In the genomic region with DNA sequence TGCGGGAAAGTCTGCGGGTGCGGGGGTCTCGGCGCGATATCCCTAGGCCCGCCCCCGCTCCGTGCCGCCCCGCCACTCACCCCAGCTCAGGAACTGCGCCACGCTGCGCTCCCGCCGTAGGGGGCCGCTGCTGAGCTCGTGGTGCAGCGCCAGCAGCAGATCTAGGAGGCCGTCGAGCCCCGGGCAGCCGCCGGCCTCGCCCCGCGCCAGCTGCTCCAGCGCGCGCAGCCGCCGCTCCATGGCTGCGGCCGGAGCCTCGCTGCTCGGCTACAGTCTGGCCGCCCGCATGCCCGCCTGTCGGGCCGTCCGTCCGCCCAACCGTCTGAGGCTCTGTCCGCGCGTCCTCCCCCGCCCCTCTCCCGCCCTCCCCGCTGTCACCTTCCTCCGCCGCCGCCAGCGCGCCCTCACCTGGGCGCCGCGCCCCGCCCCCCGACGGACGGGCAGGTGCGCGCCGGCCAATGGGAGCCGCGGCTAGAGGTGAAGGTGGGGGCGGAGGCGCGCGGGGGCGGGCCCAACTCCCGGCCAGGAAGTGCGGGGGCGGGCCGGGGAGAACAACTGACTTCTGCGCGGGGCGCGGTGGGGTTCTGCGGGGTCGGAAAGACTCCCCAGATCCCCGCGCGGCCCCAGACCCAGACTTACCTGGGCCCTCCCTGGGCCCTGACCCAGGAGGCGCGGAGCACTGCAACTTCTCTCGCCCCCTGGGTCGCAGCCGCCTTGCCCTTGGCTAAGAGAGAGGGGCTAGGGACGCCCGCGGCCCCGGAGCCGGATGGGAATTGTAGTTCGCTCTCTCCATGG, we compare ENCODE assay signal across 1 cellular context.
TF ChIP-seq lines count a peak whose summit lies in the region.

A gene with protein sequence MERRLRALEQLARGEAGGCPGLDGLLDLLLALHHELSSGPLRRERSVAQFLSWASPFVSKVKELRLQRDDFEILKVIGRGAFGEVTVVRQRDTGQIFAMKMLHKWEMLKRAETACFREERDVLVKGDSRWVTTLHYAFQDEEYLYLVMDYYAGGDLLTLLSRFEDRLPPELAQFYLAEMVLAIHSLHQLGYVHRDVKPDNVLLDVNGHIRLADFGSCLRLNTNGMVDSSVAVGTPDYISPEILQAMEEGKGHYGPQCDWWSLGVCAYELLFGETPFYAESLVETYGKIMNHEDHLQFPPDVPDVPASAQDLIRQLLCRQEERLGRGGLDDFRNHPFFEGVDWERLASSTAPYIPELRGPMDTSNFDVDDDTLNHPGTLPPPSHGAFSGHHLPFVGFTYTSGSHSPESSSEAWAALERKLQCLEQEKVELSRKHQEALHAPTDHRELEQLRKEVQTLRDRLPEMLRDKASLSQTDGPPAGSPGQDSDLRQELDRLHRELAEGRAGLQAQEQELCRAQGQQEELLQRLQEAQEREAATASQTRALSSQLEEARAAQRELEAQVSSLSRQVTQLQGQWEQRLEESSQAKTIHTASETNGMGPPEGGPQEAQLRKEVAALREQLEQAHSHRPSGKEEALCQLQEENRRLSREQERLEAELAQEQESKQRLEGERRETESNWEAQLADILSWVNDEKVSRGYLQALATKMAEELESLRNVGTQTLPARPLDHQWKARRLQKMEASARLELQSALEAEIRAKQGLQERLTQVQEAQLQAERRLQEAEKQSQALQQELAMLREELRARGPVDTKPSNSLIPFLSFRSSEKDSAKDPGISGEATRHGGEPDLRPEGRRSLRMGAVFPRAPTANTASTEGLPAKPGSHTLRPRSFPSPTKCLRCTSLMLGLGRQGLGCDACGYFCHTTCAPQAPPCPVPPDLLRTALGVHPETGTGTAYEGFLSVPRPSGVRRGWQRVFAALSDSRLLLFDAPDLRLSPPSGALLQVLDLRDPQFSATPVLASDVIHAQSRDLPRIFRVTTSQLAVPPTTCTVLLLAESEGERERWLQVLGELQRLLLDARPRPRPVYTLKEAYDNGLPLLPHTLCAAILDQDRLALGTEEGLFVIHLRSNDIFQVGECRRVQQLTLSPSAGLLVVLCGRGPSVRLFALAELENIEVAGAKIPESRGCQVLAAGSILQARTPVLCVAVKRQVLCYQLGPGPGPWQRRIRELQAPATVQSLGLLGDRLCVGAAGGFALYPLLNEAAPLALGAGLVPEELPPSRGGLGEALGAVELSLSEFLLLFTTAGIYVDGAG (N-terminal part only) (minus strand): TSS at position 324 of the 795 bp plus-strand sequence. CDS start 84 bp downstream, at position 240.

TF ChIP-seq in K562, 482 proteins besides CTCF, POLR2A, EP300 and RAD21 (continued from another document and continues in another):
- TF ChIP-seq, protein P1, sequence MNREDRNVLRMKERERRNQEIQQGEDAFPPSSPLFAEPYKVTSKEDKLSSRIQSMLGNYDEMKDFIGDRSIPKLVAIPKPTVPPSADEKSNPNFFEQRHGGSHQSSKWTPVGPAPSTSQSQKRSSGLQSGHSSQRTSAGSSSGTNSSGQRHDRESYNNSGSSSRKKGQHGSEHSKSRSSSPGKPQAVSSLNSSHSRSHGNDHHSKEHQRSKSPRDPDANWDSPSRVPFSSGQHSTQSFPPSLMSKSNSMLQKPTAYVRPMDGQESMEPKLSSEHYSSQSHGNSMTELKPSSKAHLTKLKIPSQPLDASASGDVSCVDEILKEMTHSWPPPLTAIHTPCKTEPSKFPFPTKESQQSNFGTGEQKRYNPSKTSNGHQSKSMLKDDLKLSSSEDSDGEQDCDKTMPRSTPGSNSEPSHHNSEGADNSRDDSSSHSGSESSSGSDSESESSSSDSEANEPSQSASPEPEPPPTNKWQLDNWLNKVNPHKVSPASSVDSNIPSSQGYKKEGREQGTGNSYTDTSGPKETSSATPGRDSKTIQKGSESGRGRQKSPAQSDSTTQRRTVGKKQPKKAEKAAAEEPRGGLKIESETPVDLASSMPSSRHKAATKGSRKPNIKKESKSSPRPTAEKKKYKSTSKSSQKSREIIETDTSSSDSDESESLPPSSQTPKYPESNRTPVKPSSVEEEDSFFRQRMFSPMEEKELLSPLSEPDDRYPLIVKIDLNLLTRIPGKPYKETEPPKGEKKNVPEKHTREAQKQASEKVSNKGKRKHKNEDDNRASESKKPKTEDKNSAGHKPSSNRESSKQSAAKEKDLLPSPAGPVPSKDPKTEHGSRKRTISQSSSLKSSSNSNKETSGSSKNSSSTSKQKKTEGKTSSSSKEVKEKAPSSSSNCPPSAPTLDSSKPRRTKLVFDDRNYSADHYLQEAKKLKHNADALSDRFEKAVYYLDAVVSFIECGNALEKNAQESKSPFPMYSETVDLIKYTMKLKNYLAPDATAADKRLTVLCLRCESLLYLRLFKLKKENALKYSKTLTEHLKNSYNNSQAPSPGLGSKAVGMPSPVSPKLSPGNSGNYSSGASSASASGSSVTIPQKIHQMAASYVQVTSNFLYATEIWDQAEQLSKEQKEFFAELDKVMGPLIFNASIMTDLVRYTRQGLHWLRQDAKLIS (CRISPR knock-in tag; IDR thresholded peaks at IDR 0.05), result no peak
- no peak for TF ChIP-seq ETV1 (tag; conservative IDR thresholded peaks at IDR 0.05; ENCODE audit: low read depth)
- no peak for TF ChIP-seq ZC3H8 (IDR thresholded peaks at IDR 0.05)
- no peak for TF ChIP-seq ZNF224 (CRISPR knock-in tag; IDR thresholded peaks at IDR 0.05)
- TF ChIP-seq, protein P2, sequence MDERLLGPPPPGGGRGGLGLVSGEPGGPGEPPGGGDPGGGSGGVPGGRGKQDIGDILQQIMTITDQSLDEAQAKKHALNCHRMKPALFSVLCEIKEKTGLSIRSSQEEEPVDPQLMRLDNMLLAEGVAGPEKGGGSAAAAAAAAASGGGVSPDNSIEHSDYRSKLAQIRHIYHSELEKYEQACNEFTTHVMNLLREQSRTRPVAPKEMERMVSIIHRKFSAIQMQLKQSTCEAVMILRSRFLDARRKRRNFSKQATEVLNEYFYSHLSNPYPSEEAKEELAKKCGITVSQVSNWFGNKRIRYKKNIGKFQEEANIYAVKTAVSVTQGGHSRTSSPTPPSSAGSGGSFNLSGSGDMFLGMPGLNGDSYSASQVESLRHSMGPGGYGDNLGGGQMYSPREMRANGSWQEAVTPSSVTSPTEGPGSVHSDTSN (CRISPR knock-in tag; IDR thresholded peaks at IDR 0.05; ENCODE audit: low read depth), result no peak
- TF ChIP-seq, protein P2 (tag; conservative IDR thresholded peaks at IDR 0.05; ENCODE audit: low read depth), result no peak
- no peak for TF ChIP-seq ZNF12 (CRISPR knock-in tag; IDR thresholded peaks at IDR 0.05)
- TF ChIP-seq NUFIP1 (IDR thresholded peaks at IDR 0.05; ENCODE audit: partially characterized antibody), result no peak
- TF ChIP-seq, protein P3, sequence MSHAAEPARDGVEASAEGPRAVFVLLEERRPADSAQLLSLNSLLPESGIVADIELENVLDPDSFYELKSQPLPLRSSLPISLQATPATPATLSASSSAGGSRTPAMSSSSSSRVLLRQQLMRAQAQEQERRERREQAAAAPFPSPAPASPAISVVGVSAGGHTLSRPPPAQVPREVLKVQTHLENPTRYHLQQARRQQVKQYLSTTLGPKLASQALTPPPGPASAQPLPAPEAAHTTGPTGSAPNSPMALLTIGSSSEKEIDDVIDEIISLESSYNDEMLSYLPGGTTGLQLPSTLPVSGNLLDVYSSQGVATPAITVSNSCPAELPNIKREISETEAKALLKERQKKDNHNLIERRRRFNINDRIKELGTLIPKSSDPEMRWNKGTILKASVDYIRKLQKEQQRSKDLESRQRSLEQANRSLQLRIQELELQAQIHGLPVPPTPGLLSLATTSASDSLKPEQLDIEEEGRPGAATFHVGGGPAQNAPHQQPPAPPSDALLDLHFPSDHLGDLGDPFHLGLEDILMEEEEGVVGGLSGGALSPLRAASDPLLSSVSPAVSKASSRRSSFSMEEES (CRISPR knock-in tag; IDR thresholded peaks at IDR 0.05), result no peak
- no peak for TF ChIP-seq TEAD4 (IDR thresholded peaks at IDR 0.05; ENCODE audit: low read length)
- TF ChIP-seq TEAD4 (CRISPR knock-in tag; IDR thresholded peaks at IDR 0.05; ENCODE audit: borderline replicate concordance), result no peak
- peak; percentile 64 for TF ChIP-seq CREM (IDR thresholded peaks at IDR 0.05; ENCODE audit: low read depth)
- no peak for TF ChIP-seq HDAC8 (tag; IDR thresholded peaks at IDR 0.05)
- no peak for TF ChIP-seq ILK (tag; IDR thresholded peaks at IDR 0.05; ENCODE audit: borderline replicate concordance, low read depth)
- no peak for TF ChIP-seq ZNF436 (CRISPR knock-in tag; IDR thresholded peaks at IDR 0.05)
- TF ChIP-seq CBX2 (IDR thresholded peaks at IDR 0.05; ENCODE audit: insufficient read depth, low read length, poor library complexity, severe bottlenecking), result no peak
- peak; percentile 78 for TF ChIP-seq HCFC1 (IDR thresholded peaks at IDR 0.05; ENCODE audit: low read depth, low read length)
- no peak for TF ChIP-seq HLTF (IDR thresholded peaks at IDR 0.05)
- TF ChIP-seq PTTG1 (tag; IDR thresholded peaks at IDR 0.05; ENCODE audit: low read depth), result no peak
- TF ChIP-seq ZFP1 (CRISPR knock-in tag; IDR thresholded peaks at IDR 0.05), result no peak
- TF ChIP-seq MYC (IDR thresholded peaks at IDR 0.05; ENCODE audit: low read depth, low read length), result peak; percentile 71; the same call in 1 of the 2 replicates
- peak; percentile 32; the same call in 1 of the 2 replicates for TF ChIP-seq MYC (CRISPR knock-in tag; IDR thresholded peaks at IDR 0.05; ENCODE audit: borderline replicate concordance, low read depth)
- TF ChIP-seq CBX5 (IDR thresholded peaks at IDR 0.05; ENCODE audit: borderline replicate concordance, low read depth), result no peak
- TF ChIP-seq, protein P4, sequence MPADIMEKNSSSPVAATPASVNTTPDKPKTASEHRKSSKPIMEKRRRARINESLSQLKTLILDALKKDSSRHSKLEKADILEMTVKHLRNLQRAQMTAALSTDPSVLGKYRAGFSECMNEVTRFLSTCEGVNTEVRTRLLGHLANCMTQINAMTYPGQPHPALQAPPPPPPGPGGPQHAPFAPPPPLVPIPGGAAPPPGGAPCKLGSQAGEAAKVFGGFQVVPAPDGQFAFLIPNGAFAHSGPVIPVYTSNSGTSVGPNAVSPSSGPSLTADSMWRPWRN (IDR thresholded peaks at IDR 0.05; ENCODE audit: low read depth), result no peak
- no peak for TF ChIP-seq MEF2A (IDR thresholded peaks at IDR 0.05; ENCODE audit: control insufficient read depth, low read depth, low read length)
- TF ChIP-seq, protein P5, sequence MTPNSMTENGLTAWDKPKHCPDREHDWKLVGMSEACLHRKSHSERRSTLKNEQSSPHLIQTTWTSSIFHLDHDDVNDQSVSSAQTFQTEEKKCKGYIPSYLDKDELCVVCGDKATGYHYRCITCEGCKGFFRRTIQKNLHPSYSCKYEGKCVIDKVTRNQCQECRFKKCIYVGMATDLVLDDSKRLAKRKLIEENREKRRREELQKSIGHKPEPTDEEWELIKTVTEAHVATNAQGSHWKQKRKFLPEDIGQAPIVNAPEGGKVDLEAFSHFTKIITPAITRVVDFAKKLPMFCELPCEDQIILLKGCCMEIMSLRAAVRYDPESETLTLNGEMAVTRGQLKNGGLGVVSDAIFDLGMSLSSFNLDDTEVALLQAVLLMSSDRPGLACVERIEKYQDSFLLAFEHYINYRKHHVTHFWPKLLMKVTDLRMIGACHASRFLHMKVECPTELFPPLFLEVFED (CRISPR knock-in tag; conservative IDR thresholded peaks at IDR 0.05), result no peak
- no peak for TF ChIP-seq CBX8 (IDR thresholded peaks at IDR 0.05; ENCODE audit: borderline replicate concordance, extremely low read depth, low read depth, low read length, poor library complexity, severe bottlenecking)
- no peak for TF ChIP-seq ZNF75A (CRISPR knock-in tag; IDR thresholded peaks at IDR 0.05)
- no peak for TF ChIP-seq XRCC3 (IDR thresholded peaks at IDR 0.05)
- TF ChIP-seq, protein P6, sequence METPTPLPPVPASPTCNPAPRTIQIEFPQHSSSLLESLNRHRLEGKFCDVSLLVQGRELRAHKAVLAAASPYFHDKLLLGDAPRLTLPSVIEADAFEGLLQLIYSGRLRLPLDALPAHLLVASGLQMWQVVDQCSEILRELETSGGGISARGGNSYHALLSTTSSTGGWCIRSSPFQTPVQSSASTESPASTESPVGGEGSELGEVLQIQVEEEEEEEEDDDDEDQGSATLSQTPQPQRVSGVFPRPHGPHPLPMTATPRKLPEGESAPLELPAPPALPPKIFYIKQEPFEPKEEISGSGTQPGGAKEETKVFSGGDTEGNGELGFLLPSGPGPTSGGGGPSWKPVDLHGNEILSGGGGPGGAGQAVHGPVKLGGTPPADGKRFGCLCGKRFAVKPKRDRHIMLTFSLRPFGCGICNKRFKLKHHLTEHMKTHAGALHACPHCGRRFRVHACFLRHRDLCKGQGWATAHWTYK (CRISPR knock-in tag; IDR thresholded peaks at IDR 0.05), result peak; percentile 25; the same call in 1 of the 2 replicates
- TF ChIP-seq BCOR (IDR thresholded peaks at IDR 0.05), result no peak
- TF ChIP-seq ZNF780A (CRISPR knock-in tag; IDR thresholded peaks at IDR 0.05), result no peak
- TF ChIP-seq, protein P7, sequence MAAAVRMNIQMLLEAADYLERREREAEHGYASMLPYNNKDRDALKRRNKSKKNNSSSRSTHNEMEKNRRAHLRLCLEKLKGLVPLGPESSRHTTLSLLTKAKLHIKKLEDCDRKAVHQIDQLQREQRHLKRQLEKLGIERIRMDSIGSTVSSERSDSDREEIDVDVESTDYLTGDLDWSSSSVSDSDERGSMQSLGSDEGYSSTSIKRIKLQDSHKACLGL (CRISPR knock-in tag; IDR thresholded peaks at IDR 0.05; ENCODE audit: borderline replicate concordance, poor library complexity, severe bottlenecking), result no peak
- TF ChIP-seq, protein P8, sequence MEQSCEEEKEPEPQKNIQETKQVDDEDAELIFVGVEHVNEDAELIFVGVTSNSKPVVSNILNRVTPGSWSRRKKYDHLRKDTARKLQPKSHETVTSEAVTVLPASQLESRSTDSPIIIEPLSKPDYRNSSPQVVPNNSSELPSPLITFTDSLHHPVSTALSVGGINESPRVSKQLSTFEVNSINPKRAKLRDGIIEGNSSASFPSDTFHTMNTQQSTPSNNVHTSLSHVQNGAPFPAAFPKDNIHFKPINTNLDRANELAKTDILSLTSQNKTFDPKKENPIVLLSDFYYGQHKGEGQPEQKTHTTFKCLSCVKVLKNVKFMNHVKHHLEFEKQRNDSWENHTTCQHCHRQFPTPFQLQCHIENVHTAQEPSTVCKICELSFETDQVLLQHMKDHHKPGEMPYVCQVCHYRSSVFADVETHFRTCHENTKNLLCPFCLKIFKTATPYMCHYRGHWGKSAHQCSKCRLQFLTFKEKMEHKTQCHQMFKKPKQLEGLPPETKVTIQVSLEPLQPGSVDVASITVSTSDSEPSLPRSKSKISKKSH (CRISPR knock-in tag; IDR thresholded peaks at IDR 0.05), result no peak
- no peak for TF ChIP-seq POLR3A (IDR thresholded peaks at IDR 0.05; ENCODE audit: borderline replicate concordance, extremely low read depth, insufficient read depth, insufficient read length)
- no peak for TF ChIP-seq ZNF717 (CRISPR knock-in tag; IDR thresholded peaks at IDR 0.05)
- TF ChIP-seq TCF7L2 (IDR thresholded peaks at IDR 0.05; ENCODE audit: low read depth, low read length), result no peak
- TF ChIP-seq ZNF444 (CRISPR knock-in tag; IDR thresholded peaks at IDR 0.05), result no peak
- no peak for TF ChIP-seq NCOR1 (IDR thresholded peaks at IDR 0.05)
- TF ChIP-seq SRF (CRISPR knock-in tag; IDR thresholded peaks at IDR 0.05), result no peak
- TF ChIP-seq RBM22 (IDR thresholded peaks at IDR 0.05; ENCODE audit: low read depth, low read length, poor library complexity, severe bottlenecking), result no peak
